In the genomic region with DNA sequence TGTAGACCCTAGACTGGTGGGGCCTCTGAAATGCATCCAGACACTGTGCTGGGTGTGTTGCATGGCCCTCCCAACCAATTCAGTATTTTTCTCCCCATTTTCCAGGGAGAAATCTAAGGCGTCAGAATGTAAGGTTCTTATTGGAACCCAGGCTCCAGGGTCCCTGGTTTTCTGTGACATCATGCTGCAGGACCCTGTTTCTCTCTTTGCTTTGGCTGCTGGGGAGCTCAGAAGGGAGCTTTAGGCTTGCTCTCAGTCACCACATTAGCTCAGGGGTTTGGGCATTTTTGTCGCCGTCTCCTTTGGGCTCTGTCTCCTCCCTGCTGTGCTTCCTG, we compare ENCODE assay signal across 9 cellular contexts. TPM values are rescaled to one million over a fixed set of nuclear protein-coding genes. Genes with fewer than 3 reads are reported as not detected.
A peak's percentile ranks its signal among the peaks of the same experiment; 100 is the strongest.
DNase-seq lines count a peak whose midpoint lies in the region; ATAC-seq and TF ChIP-seq lines count a peak whose summit lies in the region.
"Had no signal": no experiment of that assay in that cellular context is flagged by ENCODE, and none has a peak within 500 bp of the region (broad histone marks: within the 10 kb centered on the region; RNA-seq: fewer than 3 reads in every experiment).

No MANE protein-coding gene starts in this region.

- peaks cover 58% of the 10 kb centered on the region for H3K4me1 ChIP-seq in CD8-positive, alpha-beta memory T cell (ENCODE audit: insufficient read depth, low read length)
- H3K4me1 ChIP-seq in mammary epithelial cell (ENCODE audit: insufficient read depth, low read length): peaks cover 63% of the 10 kb centered on the region

- H3K4me2 ChIP-seq in mammary epithelial cell (ENCODE audit: insufficient read depth, low read depth, low read length): peak overlapping the region; percentile 45

- H3K4me3 ChIP-seq in CD8-positive, alpha-beta memory T cell (ENCODE audit: low read length): peak overlapping the region; percentile 52
- no peak overlapping the region for H3K4me3 ChIP-seq in mammary epithelial cell (replicated peaks in 1 of 3; ENCODE audit: insufficient read depth in 1 of 3, low read depth in 2 of 3, low read length in 3 of 3)

- 34% methylated on average over 3 of the region's 3 CpGs for WGBS in mammary epithelial cell (ENCODE audit: low coverage, missing lambda C conversion rate)

- DNase-seq in CD8-positive, alpha-beta memory T cell: no peak
- no peak for DNase-seq in mammary epithelial cell
- DNase-seq in neural crest cell (ENCODE audit: low read depth, low spot score): no peak
- no peak for DNase-seq in RPMI8226
- DNase-seq in iPS-NIHi11 (ENCODE audit: low spot score): no peak

- peaks cover 0 to 3% (median 0%) of the 10 kb centered on the region in 5 donors for H3K9me3 Mint-ChIP-seq in CD8-positive, alpha-beta memory T cell
- H3K9me3 Mint-ChIP-seq in IgD-negative memory B cell (no peaks in the 10 kb centered on the region), neural crest cell (peaks cover 5% of the 10 kb centered on the region)

- peaks cover 46 to 74% (median 53%) of the 10 kb centered on the region in 3 donors for H3K4me1 Mint-ChIP-seq in CD8-positive, alpha-beta memory T cell
- H3K4me1 Mint-ChIP-seq in IgD-negative memory B cell (peaks cover 13 to 52% (median 49%) of the 10 kb centered on the region in 3 donors), neural crest cell (peaks cover 37% of the 10 kb centered on the region)

- H3K36me3 Mint-ChIP-seq in CD8-positive, alpha-beta memory T cell: no peaks in the 10 kb centered on the region
- no peaks in the 10 kb centered on the region for H3K36me3 Mint-ChIP-seq in IgD-negative memory B cell
- no peaks in the 10 kb centered on the region for H3K36me3 Mint-ChIP-seq in neural crest cell (ENCODE audit: low read depth)

- H4K20me1 ChIP-seq in mammary epithelial cell (ENCODE audit: insufficient read depth, low read length): no peaks in the 10 kb centered on the region

- H3K27ac Mint-ChIP-seq in CD8-positive, alpha-beta memory T cell: peak overlapping the region in 7 of 8 donors; percentile 76 to 98 (median 94)
- peak overlapping the region; percentile 84 to 97 (median 96) for H3K27ac Mint-ChIP-seq in IgD-negative memory B cell
- H3K27ac Mint-ChIP-seq in neural crest cell (ENCODE audit: unreplicated experiment): peak overlapping the region; percentile 97

- POLR2A ChIA-PET in CD8-positive, alpha-beta memory T cell (lab: Charles Lee): interaction anchor here (0.6 to 1.0 kb wide), 2 partner anchors 12 to 248 kb away, joined by 3 to 4 read pairs; a partner anchor contains a TSS

- peak overlapping the region; percentile 25 for H2AFZ ChIP-seq in mammary epithelial cell (ENCODE audit: low read depth, low read length)

- ATAC-seq in GM21619 (IDR thresholded peaks at IDR 0.05; ENCODE audit: unreplicated experiment) (no peak), HG02678 (IDR thresholded peaks at IDR 0.05; ENCODE audit: unreplicated experiment) (no peak)

- in situ Hi-C loops in mammary epithelial cell (cut with MboI; ENCODE audit: low sequenced_read_pairs in 2 of 2): loop anchor here in 1 of 2 donors (10.0 kb wide), 1 partner anchor 338 kb away; no protein-coding TSS in a partner anchor

- intact Hi-C loops in mammary epithelial cell (cut with micrococcal nuclease): loop anchor here (1.0 to 5.0 kb wide), 6 partner anchors 16 to 344 kb away; a partner anchor contains a TSS

- H3K27me3 Mint-ChIP-seq in CD8-positive, alpha-beta memory T cell: no peaks in the 10 kb centered on the region
- H3K27me3 Mint-ChIP-seq in IgD-negative memory B cell: no peaks in the 10 kb centered on the region
- no peaks in the 10 kb centered on the region for H3K27me3 Mint-ChIP-seq in neural crest cell (ENCODE audit: low read depth)

- no peaks in the 10 kb centered on the region for H3K79me2 ChIP-seq in mammary epithelial cell (ENCODE audit: insufficient read depth, low read length)

- H3K9me3 ChIP-seq in CD8-positive, alpha-beta memory T cell (ENCODE audit: low read length): no peaks in the 10 kb centered on the region
- no peaks in the 10 kb centered on the region for H3K9me3 ChIP-seq in mammary epithelial cell (replicated peaks; ENCODE audit: insufficient read depth, low read length)

- peak overlapping the region; percentile 58 to 81 (median 78) for H3K4me3 Mint-ChIP-seq in CD8-positive, alpha-beta memory T cell
- peak overlapping the region; percentile 41 to 94 (median 80) for H3K4me3 Mint-ChIP-seq in IgD-negative memory B cell
- peak overlapping the region; percentile 52 for H3K4me3 Mint-ChIP-seq in neural crest cell

- CTCF ChIA-PET in CD8-positive, alpha-beta memory T cell (lab: Charles Lee): interaction anchor here (0.7 to 4.0 kb wide), 5 partner anchors 10 to 889 kb away, joined by 3 to 13 read pairs (median 3); no protein-coding TSS in a partner anchor
- CTCF ChIA-PET in mammary epithelial cell (lab: Charles Lee; ENCODE audit: low non-redundant PET): no interaction called here

- no peaks in the 10 kb centered on the region for H3K27me3 ChIP-seq in CD8-positive, alpha-beta memory T cell (ENCODE audit: insufficient read depth, low read length, poor library complexity, severe bottlenecking)
- H3K27me3 ChIP-seq in mammary epithelial cell (ENCODE audit: insufficient read depth, low read length): no peaks in the 10 kb centered on the region

- no TSS peak for BruUV-seq in mammary epithelial cell (replicated peaks; lab: Mats Ljungman, UMichigan)

- H3K9ac ChIP-seq in mammary epithelial cell (ENCODE audit: insufficient read depth, low read length): no peak overlapping the region

- dilution Hi-C loops in mammary epithelial cell (cut with HindIII; ENCODE audit: low sequenced_read_pairs): loop anchor here (5.0 to 25.0 kb wide), 3 partner anchors 40 to 185 kb away; no protein-coding TSS in a partner anchor

- no peaks in the 10 kb centered on the region for H3K36me3 ChIP-seq in CD8-positive, alpha-beta memory T cell (ENCODE audit: insufficient read depth, low read length)
- no peaks in the 10 kb centered on the region for H3K36me3 ChIP-seq in mammary epithelial cell (ENCODE audit: insufficient read depth, low read length)

- H3K27ac ChIP-seq in CD8-positive, alpha-beta memory T cell (ENCODE audit: low read depth, low read length): peak overlapping the region; percentile 66
- H3K27ac ChIP-seq in mammary epithelial cell (ENCODE audit: insufficient read depth, low read depth, low read length): peak overlapping the region; percentile 92

- TF ChIP-seq CTCF in mammary epithelial cell (conservative IDR thresholded peaks at IDR 0.05 in 1 of 2, IDR thresholded peaks at IDR 0.05 in 1 of 2; ENCODE audit: extremely low read depth in 1 of 2, insufficient read depth in 1 of 2, low read depth in 1 of 2, low read length in 2 of 2): no peak
- no peak for TF ChIP-seq CTCF in neural crest cell (conservative IDR thresholded peaks at IDR 0.05)

RNA-seq across cellular contexts. Expression of a gene that starts 2.9 kb away (rescaled TPM):
- total RNA-seq in CD8-positive, alpha-beta memory T cell: under 1 TPM in 1 of 2 experiments, not detected in 1; 0.89 TPM
- polyA plus RNA-seq in CD8-positive, alpha-beta memory T cell: not detected
- polyA plus RNA-seq in IgD-negative memory B cell (1.4 TPM), mammary epithelial cell (0.59 TPM)
- total RNA-seq in mammary epithelial cell (under 1 TPM; 0.67 to 0.75 TPM), neural crest cell (0.16 and 0.35 TPM in 2 replicates)
- polyA minus RNA-seq in mammary epithelial cell: 2.2 TPM
- polyA plus RNA-seq: neural cell had no signal
